In genomic region chr15:94524565-94524964, GRCh38 we compare ENCODE assay signal across 21 cellular contexts.
"Had no signal": no experiment of that assay in that cellular context is flagged by ENCODE, and none has a peak within 500 bp of the region (broad histone marks: within the 10 kb centered on the region; RNA-seq: fewer than 3 reads in every experiment).

No MANE protein-coding gene starts in this region.

- H3K4me1 ChIP-seq: ascending aorta, left ventricle myocardium inferior, psoas muscle, testis had no signal

- H3K36me3 ChIP-seq: ascending aorta, esophagus squamous epithelium, left ventricle myocardium inferior, ovary had no signal

- H3K9me3 Mint-ChIP-seq: activated naive CD4-positive, alpha-beta T cell treated with anti-CD3 and anti-CD28 coated beads, Interleukin-2, amount 50 U/mL, for 24 hours; stimulated activated effector memory CD8-positive, alpha-beta T cell treated with anti-CD3 and anti-CD28 coated beads, Interleukin-12 subunit alpha, Interleukin-12 subunit beta, amount 100 ng/mL, for 72 hours; T-helper 1 cell treated with Interleukin-12 subunit alpha and Interleukin-12 subunit beta and Interleukin-4 antibody, amounts not matched to agents 30 μg/mL and 1 μg/mL, for 36 hours had no signal

- H3K27ac ChIP-seq: ascending aorta, esophagus squamous epithelium, left ventricle myocardium inferior, ovary, psoas muscle, testis had no signal

- H3K36me3 Mint-ChIP-seq: activated naive CD4-positive, alpha-beta T cell treated with anti-CD3 and anti-CD28 coated beads, Interleukin-2, amount 50 U/mL, for 24 hours; naive thymus-derived CD4-positive, alpha-beta T cell; stimulated activated effector memory CD8-positive, alpha-beta T cell treated with anti-CD3 and anti-CD28 coated beads, Interleukin-12 subunit alpha, Interleukin-12 subunit beta, amount 100 ng/mL, for 72 hours had no signal

- ATAC-seq: naive thymus-derived CD4-positive, alpha-beta T cell; psoas muscle; stimulated activated effector memory CD8-positive, alpha-beta T cell treated with anti-CD3 and anti-CD28 coated beads, Interleukin-12 subunit alpha, Interleukin-12 subunit beta, amount 100 ng/mL, for 72 hours had no signal

- H3K27ac Mint-ChIP-seq: activated naive CD4-positive, alpha-beta T cell treated with anti-CD3 and anti-CD28 coated beads, Interleukin-2, amount 50 U/mL, for 24 hours; naive thymus-derived CD4-positive, alpha-beta T cell; stimulated activated effector memory CD8-positive, alpha-beta T cell treated with anti-CD3 and anti-CD28 coated beads, Interleukin-12 subunit alpha, Interleukin-12 subunit beta, amount 100 ng/mL, for 72 hours; T-helper 1 cell treated with Interleukin-12 subunit alpha and Interleukin-12 subunit beta and Interleukin-4 antibody, amounts not matched to agents 30 μg/mL and 1 μg/mL, for 36 hours had no signal

- H3K27me3 ChIP-seq: ascending aorta, esophagus squamous epithelium, ovary, testis had no signal

- DNase-seq: activated CD4-positive, alpha-beta T cell treated with anti-CD3 and anti-CD28 coated beads, Interleukin-2, amount 50 U/mL, for 1 hour; activated CD8-positive, alpha-beta memory T cell treated with anti-CD3 and anti-CD28 coated beads for 24 hours; activated CD8-positive, alpha-beta memory T cell treated with anti-CD3 and anti-CD28 coated beads, Interleukin-2, amount 50 U/mL, for 48 hours; activated effector memory CD4-positive, alpha-beta T cell treated with Interleukin-2 at 50 U/mL for 16 hours; activated T-cell treated with anti-CD3 and anti-CD28 coated beads, Interleukin-2, amount 50 U/mL, for 48 hours; cerebellar nuclear complex; effector CD4-positive, alpha-beta T cell; esophagus squamous epithelium; hippocampal formation; kidney; left ventricle myocardium inferior; naive thymus-derived CD4-positive, alpha-beta T cell; ovary; psoas muscle; stimulated activated CD4-positive, alpha-beta T cell treated with anti-CD3 and anti-CD28 coated beads, Interleukin-4, amount 100 ng/mL, for 24 hours; testis had no signal

- H3K4me3 ChIP-seq: ascending aorta, esophagus squamous epithelium, left ventricle myocardium inferior, ovary, psoas muscle, smooth muscle cell had no signal

- H3K9me3 ChIP-seq: ascending aorta, esophagus squamous epithelium, left ventricle myocardium inferior, ovary, psoas muscle, testis had no signal

- H3K4me1 Mint-ChIP-seq: activated naive CD4-positive, alpha-beta T cell treated with anti-CD3 and anti-CD28 coated beads, Interleukin-2, amount 50 U/mL, for 24 hours; naive thymus-derived CD4-positive, alpha-beta T cell; stimulated activated effector memory CD8-positive, alpha-beta T cell treated with anti-CD3 and anti-CD28 coated beads, Interleukin-12 subunit alpha, Interleukin-12 subunit beta, amount 100 ng/mL, for 72 hours had no signal

- H3K4me3 Mint-ChIP-seq: activated naive CD4-positive, alpha-beta T cell treated with anti-CD3 and anti-CD28 coated beads, Interleukin-2, amount 50 U/mL, for 24 hours; naive thymus-derived CD4-positive, alpha-beta T cell; stimulated activated effector memory CD8-positive, alpha-beta T cell treated with anti-CD3 and anti-CD28 coated beads, Interleukin-12 subunit alpha, Interleukin-12 subunit beta, amount 100 ng/mL, for 72 hours; T-helper 1 cell treated with Interleukin-12 subunit alpha and Interleukin-12 subunit beta and Interleukin-4 antibody, amounts not matched to agents 30 μg/mL and 1 μg/mL, for 36 hours had no signal
